ENCODE assay signal across 8 cellular contexts in the genomic region with DNA sequence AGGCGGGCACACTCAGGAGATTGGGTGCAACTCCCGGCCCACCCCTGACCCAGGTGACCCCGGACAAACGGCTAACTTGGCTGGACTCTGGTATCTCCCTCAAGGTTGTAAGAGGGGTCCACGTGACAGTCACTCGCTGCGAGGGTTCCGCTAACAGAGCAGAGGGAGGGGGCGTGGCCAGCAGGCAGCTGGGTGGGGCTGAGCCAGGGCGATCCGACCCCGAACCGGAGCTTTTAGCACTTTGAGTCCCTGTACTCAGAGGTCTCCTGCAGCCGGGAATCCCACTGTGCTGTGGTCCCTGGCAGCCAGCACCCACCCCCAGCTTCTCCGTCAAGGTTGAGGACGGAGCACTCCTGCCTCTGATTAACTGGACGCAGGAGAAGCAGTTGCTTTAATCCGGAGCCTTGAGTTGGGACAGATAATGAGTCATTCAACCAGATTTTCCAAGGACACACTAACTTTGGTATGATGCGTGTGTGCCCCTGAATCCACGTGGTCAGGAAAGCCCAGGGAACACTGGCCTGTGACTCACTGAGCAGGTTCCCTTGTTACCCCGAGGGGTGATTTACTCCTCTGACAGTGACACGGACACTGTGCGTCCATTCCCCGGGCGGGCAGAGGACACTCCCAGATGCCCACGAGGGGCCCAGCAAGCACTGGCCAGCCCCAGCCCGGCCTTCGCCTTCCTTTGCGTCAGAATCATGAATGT. TPM values are rescaled to one million over a fixed set of nuclear protein-coding genes. Genes with fewer than 3 reads are reported as not detected.
DNase-seq lines count a peak whose midpoint lies in the region; ATAC-seq and TF ChIP-seq lines count a peak whose summit lies in the region.

No MANE protein-coding gene starts in this region.

- no peak overlapping the region for H3K9ac ChIP-seq in HUES64 (ENCODE audit: low read depth, low read length)

- H3K4me3 Mint-ChIP-seq in T-helper 17 cell, result no peak overlapping the region

- H3K27me3 Mint-ChIP-seq in T-helper 17 cell, result no peaks in the 10 kb centered on the region

- no peak overlapping the region for H3K4me3 ChIP-seq in BE2C (ENCODE audit: low read depth, low read length)
- H3K4me3 ChIP-seq in HUES64 (ENCODE audit: low read length), result peak overlapping the region; percentile 33
- no peak overlapping the region for H3K4me3 ChIP-seq in lower lobe of right lung

- in situ Hi-C loops in T47D (cut with HindIII; ENCODE audit: low pct_unique_long_range_greater_than_20kb, low sequenced_read_pairs), result no loop called here

- peaks cover 17% of the 10 kb centered on the region for H3K4me1 Mint-ChIP-seq in T-helper 17 cell

- H3K27me3 ChIP-seq in BE2C (peaks cover 38% of the 10 kb centered on the region), HUES64 (ENCODE audit: insufficient read depth, low read length) (peaks cover 20% of the 10 kb centered on the region), lower lobe of right lung (ENCODE audit: low read depth) (peaks cover 18% of the 10 kb centered on the region)

- DNase-seq in BE2C (peak; percentile 36), T47D (ENCODE audit: low read depth in 1 of 2, low spot score in 1 of 2) (peak; percentile 71 to 81), lower lobe of right lung (no peak), T-helper 17 cell (no peak)
- no peak for DNase-seq in stimulated activated CD4-positive, alpha-beta T cell treated with anti-CD3 and anti-CD28 coated beads, Interleukin-15, amount 100 ng/mL, for 24 hours

- H3K27ac ChIP-seq in HUES64 (ENCODE audit: low read depth, low read length) (no peak overlapping the region), lower lobe of right lung (no peak overlapping the region)

- no peaks in the 10 kb centered on the region for H3K4me1 ChIP-seq in BE2C
- H3K4me1 ChIP-seq in HUES64 (ENCODE audit: insufficient read depth, low read length), result no peaks in the 10 kb centered on the region
- peaks cover 12% of the 10 kb centered on the region for H3K4me1 ChIP-seq in lower lobe of right lung

- TF ChIP-seq CTCF in BE2C (IDR thresholded peaks at IDR 0.05; ENCODE audit: low read depth, low read length) (no peak), lower lobe of right lung (IDR thresholded peaks at IDR 0.05) (no peak)

- intact Hi-C loops in lower lobe of right lung (cut with DNase I), result no loop called here

- 39% methylated on average over 29 of the region's 29 CpGs for WGBS in HUES64

- H3K9me3 ChIP-seq in BE2C (no peaks in the 10 kb centered on the region; the same call in 1 of the 2 replicates), HUES64 (ENCODE audit: insufficient read depth, low read depth, low read length) (peaks cover 9% of the 10 kb centered on the region; the same call in 1 of the 2 replicates), lower lobe of right lung (no peaks in the 10 kb centered on the region), T-helper 17 cell (ENCODE audit: control insufficient read depth, low read length, poor library complexity, severe bottlenecking) (no peaks in the 10 kb centered on the region)

- ATAC-seq in lower lobe of right lung (peak; percentile 37 to 57), T-helper 17 cell (no peak), HG02884 (IDR thresholded peaks at IDR 0.05; ENCODE audit: unreplicated experiment) (no peak), GM18517 (IDR thresholded peaks at IDR 0.05; ENCODE audit: unreplicated experiment) (no peak)

- H3K36me3 Mint-ChIP-seq in T-helper 17 cell (ENCODE audit: low read depth), result peaks cover 5% of the 10 kb centered on the region

- H3K36me3 ChIP-seq in BE2C, result no peaks in the 10 kb centered on the region
- no peaks in the 10 kb centered on the region for H3K36me3 ChIP-seq in HUES64 (ENCODE audit: insufficient read depth, low read length)
- H3K36me3 ChIP-seq in lower lobe of right lung, result no peaks in the 10 kb centered on the region

- no peak overlapping the region for H3K27ac Mint-ChIP-seq in T-helper 17 cell

RNA-seq across cellular contexts. Expression of a gene that starts 16.8 kb away (rescaled TPM):
- 2.5 TPM for polyA plus RNA-seq in BE2C (2012; ENCODE audit: insufficient read depth, insufficient read length, low read depth)
- polyA plus RNA-seq in HUES64 (2013, experiment 1 of 2), result 0.15 TPM
- 0.25 TPM for polyA plus RNA-seq in HUES64 (2013, experiment 2 of 2)
- total RNA-seq in lower lobe of right lung (17.9 TPM), T-helper 17 cell (10 to 100 TPM in 1 of 2 donors, 1 to 10 TPM in 1; 2.7 to 26.1 TPM)

RNA-seq across cellular contexts. Expression of a gene that starts 31.0 kb away (rescaled TPM):
- 36.7 TPM for polyA plus RNA-seq in BE2C (2012; ENCODE audit: insufficient read depth, insufficient read length, low read depth)
- 9.6 TPM for polyA plus RNA-seq in HUES64 (2013, experiment 1 of 2)
- polyA plus RNA-seq in HUES64 (2013, experiment 2 of 2), result 11.4 TPM
- total RNA-seq in lower lobe of right lung (20.3 TPM), T-helper 17 cell (10 to 100 TPM; 48.0 to 54.2 TPM)

Comparison
In these comparisons a context has a peak if more than half of its experiments do, and no peak if none do; other contexts are left out.
1. DNase-seq: peak in BE2C (single experiment) and T47D (2 of 2); none in lower lobe of right lung (single experiment), T-helper 17 cell (0 of 3) and stimulated activated CD4-positive, alpha-beta T cell treated with anti-CD3 and anti-CD28 coated beads, Interleukin-15, amount 100 ng/mL, for 24 hours (single experiment).
2. ATAC-seq: peak in lower lobe of right lung (2 of 2); none in T-helper 17 cell (single experiment), HG02884 (single experiment) and GM18517 (single experiment).